1 cellular context compared by ENCODE assay signal in genomic region chr7:99729501-99730261, GRCh38.
A peak's percentile ranks its signal among the peaks of the same experiment; 100 is the strongest.
TF ChIP-seq lines count a peak whose summit lies in the region.

No MANE protein-coding gene starts in this region.

TF ChIP-seq in HepG2, 621 proteins besides CTCF, POLR2A, EP300 and RAD21 (continued from another document):
- TF ChIP-seq NR2F2 (IDR thresholded peaks at IDR 0.05; ENCODE audit: borderline replicate concordance, low read depth): no peak
- peak; percentile 53 for TF ChIP-seq ISL2 (CRISPR knock-in tag; IDR thresholded peaks at IDR 0.05)
- no peak for TF ChIP-seq ZNF577 (CRISPR knock-in tag; IDR thresholded peaks at IDR 0.05; ENCODE audit: borderline replicate concordance, low read depth)
- TF ChIP-seq RNF2 (conservative IDR thresholded peaks at IDR 0.05; ENCODE audit: low read depth): no peak
- TF ChIP-seq ZFP36 (IDR thresholded peaks at IDR 0.05; ENCODE audit: borderline replicate concordance, low read depth, low read length, partially characterized antibody): no peak
- TF ChIP-seq ZBTB46 (CRISPR knock-in tag; IDR thresholded peaks at IDR 0.05; ENCODE audit: borderline replicate concordance): no peak
- no peak for TF ChIP-seq HES4 (CRISPR knock-in tag; IDR thresholded peaks at IDR 0.05; ENCODE audit: borderline replicate concordance)
- no peak for TF ChIP-seq TRAFD1 (CRISPR knock-in tag; IDR thresholded peaks at IDR 0.05; ENCODE audit: borderline replicate concordance)
- TF ChIP-seq KMT2B (CRISPR knock-in tag; IDR thresholded peaks at IDR 0.05): peak; percentile 12; the same call in 1 of the 2 replicates
- no peak for TF ChIP-seq ATAD3A (CRISPR knock-in tag; IDR thresholded peaks at IDR 0.05)
- TF ChIP-seq TCF7 (IDR thresholded peaks at IDR 0.05; ENCODE audit: low read depth): peak; percentile 12; the same call in 1 of the 2 replicates
- no peak for TF ChIP-seq NFRKB (IDR thresholded peaks at IDR 0.05)
- no peak for TF ChIP-seq ZFP37 (CRISPR knock-in tag; IDR thresholded peaks at IDR 0.05; ENCODE audit: borderline replicate concordance)
- TF ChIP-seq POGZ (CRISPR knock-in tag; IDR thresholded peaks at IDR 0.05): no peak
- no peak; the same call in 1 of the 2 replicates for TF ChIP-seq ZBTB34 (CRISPR knock-in tag; IDR thresholded peaks at IDR 0.05)
- TF ChIP-seq NONO (IDR thresholded peaks at IDR 0.05): no peak
- 0 out of 2 replicates have a peak, but pooled peaks have one; percentile 40 for TF ChIP-seq NONO (CRISPR knock-in tag; conservative IDR thresholded peaks at IDR 0.05)
- TF ChIP-seq PATZ1 (CRISPR knock-in tag; IDR thresholded peaks at IDR 0.05): peak; percentile 94
- TF ChIP-seq FOXO1 (CRISPR knock-in tag; IDR thresholded peaks at IDR 0.05): no peak
- TF ChIP-seq PBX3 (CRISPR knock-in tag; IDR thresholded peaks at IDR 0.05; ENCODE audit: borderline replicate concordance): no peak
- no peak for TF ChIP-seq ATRX (CRISPR knock-in tag; IDR thresholded peaks at IDR 0.05; ENCODE audit: borderline replicate concordance)
- peak; percentile 80 for TF ChIP-seq NCOA2 (CRISPR knock-in tag; IDR thresholded peaks at IDR 0.05)
- peak; percentile 75 for TF ChIP-seq ZNF644 (CRISPR knock-in tag; IDR thresholded peaks at IDR 0.05; ENCODE audit: low read depth)
- TF ChIP-seq ATF2 (CRISPR knock-in tag; IDR thresholded peaks at IDR 0.05): peak; percentile 38; the same call in 1 of the 2 replicates
- TF ChIP-seq ZNF260 (CRISPR knock-in tag; IDR thresholded peaks at IDR 0.05; ENCODE audit: borderline replicate concordance, low read depth): no peak
- no peak for TF ChIP-seq FOXK2 (IDR thresholded peaks at IDR 0.05)
- 0 out of 3 replicates have a peak, but pooled peaks have one; percentile 13 for TF ChIP-seq MXI1 (IDR thresholded peaks at IDR 0.05; ENCODE audit: borderline replicate concordance, low read depth, low read length)
- TF ChIP-seq ZNF670 (CRISPR knock-in tag; IDR thresholded peaks at IDR 0.05; ENCODE audit: borderline replicate concordance): peak; percentile 50; the same call in 1 of the 2 replicates
- peak; percentile 47; the same call in 1 of the 2 replicates for TF ChIP-seq HMG20A (CRISPR knock-in tag; IDR thresholded peaks at IDR 0.05; ENCODE audit: borderline replicate concordance)
- no peak for TF ChIP-seq KLF9 (CRISPR knock-in tag; IDR thresholded peaks at IDR 0.05; ENCODE audit: low read depth)
